In genomic region chr10:80392250-80392649, GRCh38 we compare ENCODE assay signal across 26 cellular contexts. TPM values are rescaled to one million over a fixed set of nuclear protein-coding genes. Genes with fewer than 3 reads are reported as not detected.
DNase-seq lines count a peak whose midpoint lies in the region; ATAC-seq, FAIRE-seq and TF ChIP-seq lines count a peak whose summit lies in the region.
"Had no signal": no experiment of that assay in that cellular context is flagged by ENCODE, and none has a peak within 500 bp of the region (broad histone marks: within the 10 kb centered on the region; RNA-seq: fewer than 3 reads in every experiment).

No MANE protein-coding gene starts in this region.

- DNase-seq in CD14-positive monocyte (ENCODE audit: low spot score) = no peak
- DNase-seq in MV-4-11 (lab: John Stamatoyannopoulos, UW) = peak; percentile 66
- no peak for DNase-seq in K562 (ENCODE audit: extremely low read depth in 1 of 4, low spot score in 3 of 4)
- DNase-seq in iris pigment epithelial cell (ENCODE audit: low read depth) = peak; percentile 65
- DNase-seq in T-cell = no peak
- no peak for DNase-seq in PC-9
- DNase-seq in right atrium auricular region (ENCODE audit: low spot score) = no peak
- DNase-seq: BE2C; CD4-positive, alpha-beta memory T cell; DMS53; EL; Karpas-422; MG63; NCI-H1105 treated with DMSO at 0.1 percent for 48 hours; NCI-H1694; NCI-H2081 treated with DMSO at 0.1 percent for 48 hours; NCI-H446 treated with DMSO at 0.1 percent for 48 hours; NCI-H69; NK-92 treated with Interleukin-12 subunit alpha and Interleukin-12 subunit beta, amount 100 ng/mL, for 24 hours had no signal

- no peaks in the 10 kb centered on the region for H3K9me2 ChIP-seq in PC-9 (ENCODE audit: insufficient read depth)

- FAIRE-seq in K562 (lab: Jason Lieb, UNC) = no peak
- FAIRE-seq: A204.1, GM12891, GM18507, H54 had no signal

- H3K27ac ChIP-seq in K562 (ENCODE audit: extremely low read depth, low read depth, low read length) (no peak overlapping the region), PC-9 (no peak overlapping the region), right atrium auricular region (no peak overlapping the region)

- H3K9me3 Mint-ChIP-seq in CD14-positive monocyte (no peaks in the 10 kb centered on the region), T-cell (no peaks in the 10 kb centered on the region)
- H3K9me3 Mint-ChIP-seq: CD4-positive, alpha-beta memory T cell had no signal

- WGBS in K562 (ENCODE audit: insufficient coverage, low coverage, missing lambda C conversion rate) = 0% methylated on average over 6 of the region's 6 CpGs

- TF ChIP-seq CTCF in CD14-positive monocyte (IDR thresholded peaks at IDR 0.05) (no peak), K562 (IDR thresholded peaks at IDR 0.05 in 2 of 3, conservative IDR thresholded peaks at IDR 0.05 in 1 of 3; ENCODE audit: insufficient read depth in 2 of 3, low read depth in 1 of 3, low read length in 3 of 3) (no peak), PC-9 (conservative IDR thresholded peaks at IDR 0.05) (no peak), right atrium auricular region (IDR thresholded peaks at IDR 0.05) (no peak)

- H3K9me1 ChIP-seq in K562 (ENCODE audit: control insufficient read depth, insufficient read depth, low read length) = no peaks in the 10 kb centered on the region

- intact Hi-C loops in CD14-positive monocyte (cut with micrococcal nuclease) = no loop called here
- intact Hi-C loops in K562 (cut with micrococcal nuclease) = no loop called here
- intact Hi-C loops in PC-9 (cut with micrococcal nuclease; ENCODE audit: unreplicated experiment) = no loop called here

- no peak overlapping the region for H2AFZ ChIP-seq in K562 (ENCODE audit: low read depth, low read length)
- no peak overlapping the region for H2AFZ ChIP-seq in PC-9

- H3K27ac Mint-ChIP-seq in CD14-positive monocyte = peak overlapping the region; percentile 79 to 96 (median 88)
- no peak overlapping the region for H3K27ac Mint-ChIP-seq in T-cell
- H3K27ac Mint-ChIP-seq: CD4-positive, alpha-beta memory T cell had no signal

- no peaks in the 10 kb centered on the region for H3K36me3 Mint-ChIP-seq in CD14-positive monocyte
- no peaks in the 10 kb centered on the region for H3K36me3 Mint-ChIP-seq in T-cell
- H3K36me3 Mint-ChIP-seq: CD4-positive, alpha-beta memory T cell had no signal

- POLR2A ChIA-PET in K562 (lab: Yijun Ruan, JAX) (no interaction called here), T-cell (lab: Charles Lee) (no interaction called here), PC-9 (lab: Charles Lee; ENCODE audit: unreplicated experiment) (no interaction called here)

- no peaks in the 10 kb centered on the region for H3K9me3 ChIP-seq in K562 (replicated peaks; ENCODE audit: control insufficient read depth, insufficient read depth, low read depth, low read length)
- no peaks in the 10 kb centered on the region for H3K9me3 ChIP-seq in PC-9 (ENCODE audit: insufficient read depth, low read depth)
- no peaks in the 10 kb centered on the region for H3K9me3 ChIP-seq in right atrium auricular region
- H3K9me3 ChIP-seq: BE2C, MG63 had no signal

- TF ChIP-seq EP300 in K562 (IDR thresholded peaks at IDR 0.05; ENCODE audit: low read length) = no peak

- BruUV-seq in K562 (replicated peaks; lab: Mats Ljungman, UMichigan) (no TSS peak), PC-9 (replicated peaks; lab: Mats Ljungman, UMichigan) (no TSS peak)

- H3K36me3 ChIP-seq in K562 (ENCODE audit: control insufficient read depth, insufficient read depth, low read length) (no peaks in the 10 kb centered on the region), PC-9 (ENCODE audit: low read depth) (no peaks in the 10 kb centered on the region), right atrium auricular region (no peaks in the 10 kb centered on the region)
- H3K36me3 ChIP-seq: BE2C, MG63 had no signal

- H4K20me1 ChIP-seq in K562 (replicated peaks; ENCODE audit: control insufficient read depth, insufficient read depth, low read length) = no peaks in the 10 kb centered on the region
- no peaks in the 10 kb centered on the region for H4K20me1 ChIP-seq in PC-9 (ENCODE audit: insufficient read depth)

- H3K27me3 Mint-ChIP-seq in CD14-positive monocyte (ENCODE audit: low read depth in 3 of 3) (peaks cover 0 to 3% (median 0%) of the 10 kb centered on the region in 3 donors), T-cell (peaks cover 0 to 6% of the 10 kb centered on the region in 2 donors)

- H3K79me2 ChIP-seq in K562 (ENCODE audit: control insufficient read depth, insufficient read depth, low read length) (no peaks in the 10 kb centered on the region), PC-9 (ENCODE audit: low read depth) (no peaks in the 10 kb centered on the region)

- no peaks in the 10 kb centered on the region for H3F3A ChIP-seq in PC-9 (ENCODE audit: insufficient read depth, low read depth)

- H3K27me3 ChIP-seq in K562 (ENCODE audit: control insufficient read depth in 2 of 2, insufficient read depth in 2 of 2, low read length in 2 of 2) = peaks cover 21 to 53% of the 10 kb centered on the region in 2 experiments
- H3K27me3 ChIP-seq in PC-9 (ENCODE audit: insufficient read depth, low read depth) = no peaks in the 10 kb centered on the region
- no peaks in the 10 kb centered on the region for H3K27me3 ChIP-seq in right atrium auricular region
- H3K27me3 ChIP-seq: BE2C, MG63 had no signal

- ATAC-seq in K562 (no peak), T-cell (replicated peaks in 1 of 4) (no peak), GM18498 (IDR thresholded peaks at IDR 0.05; ENCODE audit: unreplicated experiment) (no peak)

- no peak overlapping the region for H3K4me2 ChIP-seq in K562 (ENCODE audit: insufficient read depth, low read length)
- no peak overlapping the region for H3K4me2 ChIP-seq in PC-9

- TF ChIP-seq POLR2A in K562 (conservative IDR thresholded peaks at IDR 0.05) = no peak

- H3K4me1 Mint-ChIP-seq in CD14-positive monocyte (peaks cover 50% of the 10 kb centered on the region), T-cell (peaks cover 0 to 3% (median 0%) of the 10 kb centered on the region in 3 donors)
- H3K4me1 Mint-ChIP-seq: CD4-positive, alpha-beta memory T cell had no signal

- CTCF ChIA-PET in K562 (lab: Yijun Ruan, JAX; ENCODE audit: low intra/inter-chr PET ratio) = no interaction called here
- CTCF ChIA-PET in T-cell (lab: Charles Lee) = interaction anchor here (0.6 kb wide), 3 partner anchors 19 to 148 kb away, joined by 3 to 4 read pairs (median 4); no protein-coding TSS in a partner anchor
- CTCF ChIA-PET in PC-9 (lab: Charles Lee) = interaction anchor here (0.7 kb wide), 1 partner anchor 114 kb away, joined by 3 read pairs; no protein-coding TSS in a partner anchor

- TF ChIP-seq RAD21 in K562 (CRISPR knock-in tag; conservative IDR thresholded peaks at IDR 0.05 in 1 of 2, IDR thresholded peaks at IDR 0.05 in 1 of 2) = no peak

- H3K4me3 Mint-ChIP-seq in CD14-positive monocyte = peak overlapping the region; percentile 59 to 86
- no peak overlapping the region for H3K4me3 Mint-ChIP-seq in T-cell
- H3K4me3 Mint-ChIP-seq: CD4-positive, alpha-beta memory T cell had no signal

- in situ Hi-C loops in K562 (cut with MboI) = no loop called here

- no peak overlapping the region for H3K9ac ChIP-seq in K562 (ENCODE audit: insufficient read depth in 1 of 2, low read depth in 2 of 2, low read length in 2 of 2)

- H3K4me1 ChIP-seq in K562 (replicated peaks in 1 of 2; ENCODE audit: control insufficient read depth in 2 of 2, insufficient read depth in 2 of 2, low read length in 2 of 2) = no peaks in the 10 kb centered on the region
- H3K4me1 ChIP-seq in PC-9 (replicated peaks; ENCODE audit: insufficient read depth) = no peaks in the 10 kb centered on the region
- H3K4me1 ChIP-seq in right atrium auricular region = no peaks in the 10 kb centered on the region
- H3K4me1 ChIP-seq: BE2C had no signal

- no peak overlapping the region for H3K4me3 ChIP-seq in K562
- H3K4me3 ChIP-seq in PC-9 = no peak overlapping the region
- no peak overlapping the region for H3K4me3 ChIP-seq in right atrium auricular region
- H3K4me3 ChIP-seq: MG63 had no signal

RNA-seq across cellular contexts. Expression of gene PRXL2A, which starts 16.1 kb away (rescaled TPM):
- polyA plus RNA-seq in CD14-positive monocyte (1 to 10 TPM; 3.4 to 4.1 TPM), K562 (2011; rRNA removed) (0.14 and 0.75 TPM in 2 replicates), K562 (2014; fragmentation: Illumina TruSeq; extraction: Trizol) (0.83 and 1.1 TPM in 2 replicates), K562 (2014; fragmentation: Nextera tagmentation; extraction: Ambion mirVana) (under 1 TPM; 0.17 to 0.53 TPM), K562 (2014; rRNA removed) (0.78 and 2.1 TPM in 2 replicates)
- 0.28 and 1.1 TPM in 2 replicates for total RNA-seq in K562 (2011; cell fraction: chromatin; rRNA removed; ENCODE audit: low replicate concordance)
- 0.33 and 0.53 TPM in 2 replicates for total RNA-seq in K562 (2011; cell fraction: nucleolus; rRNA removed)
- total RNA-seq in K562 (2011; cell fraction: nucleoplasm; rRNA removed) = 0.61 and 0.88 TPM in 2 replicates
- total RNA-seq in K562 (2014; rRNA removed) (0.14 and 0.41 TPM in 2 replicates), K562 (2014; rRNA removed; fragmentation: Illumina TruSeq; extraction: Trizol) (0.64 and 0.84 TPM in 2 replicates), K562 (2015; rRNA removed; fragmentation: Illumina TruSeq; extraction: Trizol) (1.2 and 1.4 TPM in 2 replicates), K562 (2021) (0.71 and 0.87 TPM in 2 replicates), T-cell (1 to 10 TPM; 2.9 to 6.3 (median 5.2) TPM), PC-9 (2021) (88.7 and 105 TPM in 2 replicates), right atrium auricular region (10 to 100 TPM; 42.8 to 81.2 TPM)
- 0.09 and 0.12 TPM in 2 replicates for polyA plus RNA-seq in K562 (2011; cell fraction: cytosol; rRNA removed)
- polyA plus RNA-seq in K562 (2011; cell fraction: nucleus; rRNA removed) = 0.11 TPM in 1 of 2 replicates, not detected in the other
- polyA plus RNA-seq in K562 (2012) = 1.1 and 1.7 TPM in 2 replicates
- 0.21 TPM in 1 of 2 replicates, not detected in the other for polyA minus RNA-seq in K562 (2011; rRNA and poly(A)+ RNA removed)
- polyA minus RNA-seq in K562 (2011; cell fraction: cytosol; rRNA and poly(A)+ RNA removed) = 0.38 and 0.55 TPM in 2 replicates
- polyA minus RNA-seq in K562 (2011; cell fraction: nucleus; rRNA and poly(A)+ RNA removed) = 0.22 TPM in 1 of 2 replicates, not detected in the other

RNA-seq across cellular contexts. Expression of gene DYDC2, which starts 35.7 kb away (rescaled TPM):
- not detected for polyA plus RNA-seq in CD14-positive monocyte
- not detected in 2 replicates for total RNA-seq in K562 (2011; cell fraction: chromatin; rRNA removed; ENCODE audit: low replicate concordance)
- not detected in 2 replicates for total RNA-seq in K562 (2011; cell fraction: nucleolus; rRNA removed)
- total RNA-seq in K562 (2011; cell fraction: nucleoplasm; rRNA removed) = not detected in 2 replicates
- 0.12 TPM in 1 of 2 replicates, not detected in the other for total RNA-seq in K562 (2014; rRNA removed)
- 0.11 TPM in 1 of 2 replicates, not detected in the other for total RNA-seq in K562 (2014; rRNA removed; fragmentation: Illumina TruSeq; extraction: Trizol)
- 0.11 TPM in 1 of 2 replicates, not detected in the other for total RNA-seq in K562 (2015; rRNA removed; fragmentation: Illumina TruSeq; extraction: Trizol)
- not detected in 2 replicates for total RNA-seq in K562 (2021)
- polyA plus RNA-seq in K562 (2011; rRNA removed) = not detected in 2 replicates
- polyA plus RNA-seq in K562 (2011; cell fraction: cytosol; rRNA removed) = not detected in 2 replicates
- polyA plus RNA-seq in K562 (2011; cell fraction: nucleus; rRNA removed) = not detected in 2 replicates
- 0.07 and 0.87 TPM in 2 replicates for polyA plus RNA-seq in K562 (2012)
- 0.06 TPM in 1 of 2 replicates, not detected in the other for polyA plus RNA-seq in K562 (2014; fragmentation: Illumina TruSeq; extraction: Trizol)
- polyA plus RNA-seq in K562 (2014; fragmentation: Nextera tagmentation; extraction: Ambion mirVana) = under 1 TPM in 1 of 2 experiments, not detected in 1; 0.18 TPM
- 0.34 TPM in 1 of 2 replicates, not detected in the other for polyA plus RNA-seq in K562 (2014; rRNA removed)
- not detected in 2 replicates for polyA minus RNA-seq in K562 (2011; rRNA and poly(A)+ RNA removed)
- not detected in 2 replicates for polyA minus RNA-seq in K562 (2011; cell fraction: cytosol; rRNA and poly(A)+ RNA removed)
- not detected in 2 replicates for polyA minus RNA-seq in K562 (2011; cell fraction: nucleus; rRNA and poly(A)+ RNA removed)
- total RNA-seq in T-cell = not detected
- total RNA-seq in PC-9 (2021) = not detected in 2 replicates
- not detected for total RNA-seq in right atrium auricular region
- total RNA-seq: CD4-positive, alpha-beta memory T cell; HT-29 had no signal
- polyA plus RNA-seq: CD4-positive, alpha-beta memory T cell had no signal

RNA-seq across cellular contexts. Expression of gene DYDC1, which starts 35.7 kb away (rescaled TPM):
- polyA plus RNA-seq in CD14-positive monocyte = not detected
- total RNA-seq in K562 (2011; cell fraction: chromatin; rRNA removed; ENCODE audit: low replicate concordance) = not detected in 2 replicates
- not detected in 2 replicates for total RNA-seq in K562 (2011; cell fraction: nucleolus; rRNA removed)
- total RNA-seq in K562 (2011; cell fraction: nucleoplasm; rRNA removed) = not detected in 2 replicates
- not detected in 2 replicates for total RNA-seq in K562 (2014; rRNA removed)
- total RNA-seq in K562 (2014; rRNA removed; fragmentation: Illumina TruSeq; extraction: Trizol) = not detected in 2 replicates
- total RNA-seq in K562 (2015; rRNA removed; fragmentation: Illumina TruSeq; extraction: Trizol) = not detected in 2 replicates
- not detected in 2 replicates for total RNA-seq in K562 (2021)
- polyA plus RNA-seq in K562 (2011; rRNA removed) = not detected in 2 replicates
- polyA plus RNA-seq in K562 (2011; cell fraction: cytosol; rRNA removed) = not detected in 2 replicates
- not detected in 2 replicates for polyA plus RNA-seq in K562 (2011; cell fraction: nucleus; rRNA removed)
- polyA plus RNA-seq in K562 (2012) = not detected in 2 replicates
- polyA plus RNA-seq in K562 (2014; fragmentation: Illumina TruSeq; extraction: Trizol) = not detected in 2 replicates
- not detected for polyA plus RNA-seq in K562 (2014; fragmentation: Nextera tagmentation; extraction: Ambion mirVana)
- not detected in 2 replicates for polyA plus RNA-seq in K562 (2014; rRNA removed)
- not detected in 2 replicates for polyA minus RNA-seq in K562 (2011; rRNA and poly(A)+ RNA removed)
- not detected in 2 replicates for polyA minus RNA-seq in K562 (2011; cell fraction: cytosol; rRNA and poly(A)+ RNA removed)
- polyA minus RNA-seq in K562 (2011; cell fraction: nucleus; rRNA and poly(A)+ RNA removed) = not detected in 2 replicates
- not detected for total RNA-seq in T-cell
- total RNA-seq in PC-9 (2021) = not detected in 2 replicates
- total RNA-seq in right atrium auricular region = not detected
- total RNA-seq: CD4-positive, alpha-beta memory T cell; HT-29; SK-MEL-5 had no signal
- polyA plus RNA-seq: CD4-positive, alpha-beta memory T cell had no signal

Comparison
In these comparisons a context has a peak if more than half of its experiments do, and no peak if none do; other contexts are left out.
1. DNase-seq: peak in MV-4-11 (single experiment) and iris pigment epithelial cell (single experiment); none in CD14-positive monocyte (single experiment), K562 (0 of 4), T-cell (0 of 34), PC-9 (0 of 2) and right atrium auricular region (single experiment).
2. H3K27ac Mint-ChIP-seq: peak in CD14-positive monocyte (7 of 7); none in T-cell (0 of 2).
3. H3K4me3 Mint-ChIP-seq: peak in CD14-positive monocyte (2 of 2); none in T-cell (0 of 3).
4. RNA of gene PRXL2A, which starts 16.1 kb away (total RNA-seq): 88.7 to 105 TPM in PC-9 and 42.8 to 81.2 TPM in right atrium auricular region; 2.9 to 6.3 TPM in T-cell and 0.14 to 1.4 TPM in K562; every median in the first group is over 4 times any median in the second.